In the genomic region with DNA sequence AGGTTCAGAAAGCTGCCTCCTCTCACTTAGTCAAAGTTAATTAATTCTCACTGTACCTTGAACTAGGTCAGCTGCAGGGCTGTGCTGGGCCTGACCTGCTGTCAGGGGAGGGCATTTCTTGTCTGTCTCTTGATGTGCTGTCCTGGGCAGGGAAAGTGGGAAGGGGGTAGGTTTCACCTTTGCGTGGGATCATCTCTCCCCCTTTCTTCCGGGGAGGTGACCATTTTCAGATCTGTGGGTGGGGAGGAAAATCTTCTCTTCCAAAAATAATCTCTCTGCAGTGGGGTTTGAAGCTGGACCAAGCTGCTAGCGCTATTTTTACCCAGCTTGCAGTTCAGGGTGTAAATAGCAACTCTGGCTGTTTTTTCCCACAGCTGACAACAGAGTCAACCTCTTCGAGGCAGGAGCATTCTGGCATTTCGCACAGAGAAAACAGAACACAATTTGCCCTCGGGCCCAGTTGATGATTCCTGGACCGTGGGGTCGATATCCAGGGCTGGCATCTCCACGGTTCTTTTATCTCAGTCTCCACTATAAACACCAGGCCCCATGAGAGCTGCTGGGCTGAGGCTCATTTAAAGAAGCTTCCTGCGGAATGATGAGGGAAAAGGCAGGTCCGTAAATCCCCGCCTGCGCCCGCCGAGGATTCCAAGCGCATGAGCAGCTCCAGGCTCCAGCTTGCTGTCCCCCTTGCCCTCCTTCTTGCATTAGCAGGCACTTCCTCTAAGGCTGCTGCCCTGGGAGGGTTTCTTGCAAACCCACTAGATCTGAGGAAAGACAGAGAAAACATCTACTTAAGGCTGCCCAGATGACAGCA, we compare ENCODE assay signal across 13 cellular contexts.
DNase-seq lines count a peak whose midpoint lies in the region; ATAC-seq, FAIRE-seq and TF ChIP-seq lines count a peak whose summit lies in the region.
"Had no signal": no experiment of that assay in that cellular context is flagged by ENCODE, and none has a peak within 500 bp of the region (broad histone marks: within the 10 kb centered on the region; RNA-seq: fewer than 3 reads in every experiment).

No MANE protein-coding gene starts in this region.

- H3K27ac Mint-ChIP-seq in CD4-positive, CD25-positive, alpha-beta regulatory T cell, result peak overlapping the region in 2 of 3 donors; percentile 46 to 47
- H3K27ac Mint-ChIP-seq: activated B cell treated with CpG ODN at 0.5 μM for 24 hours; stimulated activated naive CD8-positive, alpha-beta T cell treated with anti-CD3 and anti-CD28 coated beads, Interleukin-15, Interleukin-2, amounts not matched to agents 100 ng/mL and 50 ng/mL, for 24 hours had no signal

- WGBS in prostate gland, result 58% methylated on average over 16 of the region's 16 CpGs

- H3K4me1 ChIP-seq in CD4-positive, CD25-positive, alpha-beta regulatory T cell (ENCODE audit: control insufficient read depth, insufficient read depth, low read length, poor library complexity, severe bottlenecking), result peaks cover 5% of the 10 kb centered on the region
- H3K4me1 ChIP-seq in ascending aorta (peaks cover 35 to 70% of the 10 kb centered on the region in 2 donors), right atrium auricular region (peaks cover 0 to 75% of the 10 kb centered on the region in 2 donors), prostate gland (replicated peaks) (no peaks in the 10 kb centered on the region)

- H3K4me3 Mint-ChIP-seq in CD4-positive, CD25-positive, alpha-beta regulatory T cell, result no peak overlapping the region
- H3K4me3 Mint-ChIP-seq: activated B cell treated with CpG ODN at 0.5 μM for 24 hours; central memory CD8-positive, alpha-beta T cell; stimulated activated naive CD8-positive, alpha-beta T cell treated with anti-CD3 and anti-CD28 coated beads, Interleukin-15, Interleukin-2, amounts not matched to agents 100 ng/mL and 50 ng/mL, for 24 hours had no signal

- no peaks in the 10 kb centered on the region for H3K27me3 ChIP-seq in CD4-positive, CD25-positive, alpha-beta regulatory T cell (ENCODE audit: control insufficient read depth, insufficient read depth, low read length)
- no peaks in the 10 kb centered on the region for H3K27me3 ChIP-seq in ascending aorta
- no peaks in the 10 kb centered on the region for H3K27me3 ChIP-seq in right atrium auricular region
- no peaks in the 10 kb centered on the region for H3K27me3 ChIP-seq in prostate gland (replicated peaks; ENCODE audit: insufficient read depth)
- H3K27me3 ChIP-seq in H7 (ENCODE audit: control insufficient read depth, insufficient read depth, low read length), result no peaks in the 10 kb centered on the region

- H3K9me3 ChIP-seq in CD4-positive, CD25-positive, alpha-beta regulatory T cell (ENCODE audit: control insufficient read depth in 2 of 2, low read length in 2 of 2), result no peaks in the 10 kb centered on the region
- no peaks in the 10 kb centered on the region for H3K9me3 ChIP-seq in ascending aorta
- no peaks in the 10 kb centered on the region for H3K9me3 ChIP-seq in right atrium auricular region
- H3K9me3 ChIP-seq in prostate gland, result no peaks in the 10 kb centered on the region

- no peak for ATAC-seq in CD4-positive, CD25-positive, alpha-beta regulatory T cell (ENCODE audit: low read depth in 2 of 2)

- H3K27me3 Mint-ChIP-seq in CD4-positive, CD25-positive, alpha-beta regulatory T cell, result no peaks in the 10 kb centered on the region
- H3K27me3 Mint-ChIP-seq: activated B cell treated with CpG ODN at 0.5 μM for 24 hours; central memory CD8-positive, alpha-beta T cell; stimulated activated naive CD8-positive, alpha-beta T cell treated with anti-CD3 and anti-CD28 coated beads, Interleukin-15, Interleukin-2, amounts not matched to agents 100 ng/mL and 50 ng/mL, for 24 hours had no signal

- no peak for FAIRE-seq in RCC 7860 (lab: Jason Lieb, UNC)

- no peak for TF ChIP-seq POLR2A in prostate gland (IDR thresholded peaks at IDR 0.05)

- no peak for DNase-seq in CD4-positive, CD25-positive, alpha-beta regulatory T cell
- DNase-seq in ascending aorta (ENCODE audit: low spot score in 2 of 2), result peak in 1 of 2 donors; percentile 83
- DNase-seq in right atrium auricular region (ENCODE audit: low spot score), result peak; percentile 73
- DNase-seq in prostate gland (ENCODE audit: low spot score), result no peak
- DNase-seq in NCI-H2081 treated with DMSO at 0.1 percent for 48 hours (lab: John Stamatoyannopoulos, UW), result no peak
- no peak for DNase-seq in RCC 7860 (ENCODE audit: low spot score)
- no peak for DNase-seq in NCI-H2029 treated with DMSO at 0.1 percent for 48 hours (lab: John Stamatoyannopoulos, UW)
- DNase-seq in H7, result no peak
- DNase-seq: activated B cell treated with CpG ODN at 0.5 μM for 24 hours, COR-L47, NCI-H510A treated with DMSO at 0.1 percent for 48 hours had no signal

- peaks cover 0 to 6% (median 2%) of the 10 kb centered on the region in 4 donors for H3K4me1 Mint-ChIP-seq in CD4-positive, CD25-positive, alpha-beta regulatory T cell
- H3K4me1 Mint-ChIP-seq: activated B cell treated with CpG ODN at 0.5 μM for 24 hours; central memory CD8-positive, alpha-beta T cell had no signal

- TF ChIP-seq CTCF in ascending aorta (IDR thresholded peaks at IDR 0.05) (no peak), right atrium auricular region (IDR thresholded peaks at IDR 0.05) (no peak), prostate gland (IDR thresholded peaks at IDR 0.05) (no peak)

- no peak overlapping the region for H3K27ac ChIP-seq in CD4-positive, CD25-positive, alpha-beta regulatory T cell (ENCODE audit: insufficient read depth, low read length, poor library complexity, severe bottlenecking)
- H3K27ac ChIP-seq in ascending aorta, result peak overlapping the region; percentile 94
- H3K27ac ChIP-seq in right atrium auricular region, result peak overlapping the region; percentile 91 to 95
- H3K27ac ChIP-seq in prostate gland, result peak overlapping the region; percentile 28 to 64

- no peaks in the 10 kb centered on the region for H3K36me3 Mint-ChIP-seq in CD4-positive, CD25-positive, alpha-beta regulatory T cell

- no peak overlapping the region for H3K4me3 ChIP-seq in CD4-positive, CD25-positive, alpha-beta regulatory T cell (ENCODE audit: low read depth, low read length)
- H3K4me3 ChIP-seq in ascending aorta (peak overlapping the region in 1 of 2 donors; percentile 36), right atrium auricular region (peak overlapping the region in 1 of 2 donors; percentile 16), prostate gland (no peak overlapping the region), H7 (ENCODE audit: insufficient read depth, low read depth, low read length) (no peak overlapping the region)

- H3K36me3 ChIP-seq in CD4-positive, CD25-positive, alpha-beta regulatory T cell (ENCODE audit: control insufficient read depth, insufficient read depth, low read length), result no peaks in the 10 kb centered on the region
- H3K36me3 ChIP-seq in ascending aorta, result no peaks in the 10 kb centered on the region
- H3K36me3 ChIP-seq in right atrium auricular region, result no peaks in the 10 kb centered on the region
- H3K36me3 ChIP-seq in prostate gland, result no peaks in the 10 kb centered on the region
- H3K36me3 ChIP-seq in H7 (replicated peaks; ENCODE audit: control insufficient read depth, insufficient read depth, low read length), result no peaks in the 10 kb centered on the region

- H3K9me3 Mint-ChIP-seq in CD4-positive, CD25-positive, alpha-beta regulatory T cell, result no peaks in the 10 kb centered on the region
- H3K9me3 Mint-ChIP-seq: activated B cell treated with CpG ODN at 0.5 μM for 24 hours; central memory CD8-positive, alpha-beta T cell; stimulated activated naive CD8-positive, alpha-beta T cell treated with anti-CD3 and anti-CD28 coated beads, Interleukin-15, Interleukin-2, amounts not matched to agents 100 ng/mL and 50 ng/mL, for 24 hours had no signal

- intact Hi-C loops in ascending aorta (cut with DNase I) (loop anchor here (2.0 to 5.0 kb wide), 2 partner anchors 36 to 58 kb away; no protein-coding TSS in a partner anchor), prostate gland (cut with DNase I) (loop anchor here (5.0 kb wide), 1 partner anchor 48 kb away; no protein-coding TSS in a partner anchor)
